ENCODE assay signal across 9 cellular contexts in the genomic region with DNA sequence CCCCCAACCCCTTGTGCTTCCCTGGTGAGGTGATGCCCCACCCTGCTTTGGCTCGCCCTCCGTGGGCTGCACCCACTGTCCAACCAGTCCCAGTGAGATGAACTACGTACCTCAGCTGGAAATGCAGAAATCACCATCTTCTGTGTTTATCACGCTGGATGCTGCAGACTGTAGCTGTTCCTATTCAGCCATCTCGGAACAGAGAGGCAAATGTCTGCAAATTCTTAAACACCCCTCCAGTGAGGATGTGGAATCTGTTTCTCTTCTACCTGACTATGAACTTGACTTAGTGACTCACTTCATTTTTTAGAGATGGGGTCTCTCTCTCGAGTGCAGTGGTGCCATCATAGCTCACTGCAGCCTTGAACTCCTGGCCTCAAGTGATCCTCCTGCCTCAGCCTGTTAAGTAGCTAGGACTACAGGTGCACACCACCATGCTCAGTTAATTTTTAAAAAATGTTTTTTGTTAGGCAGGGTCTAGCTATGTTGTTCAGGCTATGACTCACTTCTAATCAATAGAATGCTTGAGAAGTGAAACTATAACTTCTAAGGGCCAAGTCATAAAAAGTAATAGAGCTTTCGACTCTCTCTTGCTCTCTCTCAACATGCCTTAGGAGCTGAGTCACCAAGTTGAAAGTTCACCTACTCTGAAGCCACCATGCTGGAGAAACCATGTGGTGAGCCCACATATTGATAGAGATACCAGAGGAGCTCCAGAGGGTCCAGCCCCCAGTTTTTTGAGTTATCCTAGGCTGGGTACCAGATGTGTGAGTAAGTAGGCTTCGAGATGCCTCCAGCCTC. TPM values are rescaled to one million over a fixed set of nuclear protein-coding genes. Genes with fewer than 3 reads are reported as not detected.
DNase-seq lines count a peak whose midpoint lies in the region; ATAC-seq and TF ChIP-seq lines count a peak whose summit lies in the region.
"Had no signal": no experiment of that assay in that cellular context is flagged by ENCODE, and none has a peak within 500 bp of the region (broad histone marks: within the 10 kb centered on the region; RNA-seq: fewer than 3 reads in every experiment).

No MANE protein-coding gene starts in this region.

- TF ChIP-seq CTCF in nephron progenitor cell (IDR thresholded peaks at IDR 0.05) = no peak

- POLR2A ChIA-PET in activated CD4-positive, alpha-beta T cell treated with anti-CD3 and anti-CD28 coated beads, Interleukin-2, amount 10 ng/mL, durations not matched to agents 7 days and 5 days (lab: Charles Lee) = interaction anchor here (1.2 kb wide), 1 partner anchor 105 kb away, joined by 4 read pairs; the partner anchor contains the start of genes DTX3L and PARP9

- H3K4me3 Mint-ChIP-seq in activated CD4-positive, alpha-beta T cell treated with anti-CD3 and anti-CD28 coated beads, Interleukin-2, amount 10 ng/mL, durations not matched to agents 7 days and 5 days = no peak overlapping the region
- no peak overlapping the region for H3K4me3 Mint-ChIP-seq in nephron progenitor cell
- H3K4me3 Mint-ChIP-seq in immature natural killer cell = no peak overlapping the region

- CTCF ChIA-PET in activated CD4-positive, alpha-beta T cell treated with anti-CD3 and anti-CD28 coated beads, Interleukin-2, amount 10 ng/mL, durations not matched to agents 7 days and 5 days (lab: Charles Lee) = interaction anchor here (0.7 to 1.9 kb wide), 4 partner anchors 10 to 1123 kb away, joined by 3 to 16 read pairs (median 3); no protein-coding TSS in a partner anchor

- H3K4me1 Mint-ChIP-seq in activated CD4-positive, alpha-beta T cell treated with anti-CD3 and anti-CD28 coated beads, Interleukin-2, amount 10 ng/mL, durations not matched to agents 7 days and 5 days = peaks cover 13% of the 10 kb centered on the region
- H3K4me1 Mint-ChIP-seq in nephron progenitor cell (peaks cover 13% of the 10 kb centered on the region), immature natural killer cell (no peaks in the 10 kb centered on the region)

- no peaks in the 10 kb centered on the region for H3K36me3 Mint-ChIP-seq in activated CD4-positive, alpha-beta T cell treated with anti-CD3 and anti-CD28 coated beads, Interleukin-2, amount 10 ng/mL, durations not matched to agents 7 days and 5 days (ENCODE audit: low read depth)
- H3K36me3 Mint-ChIP-seq in nephron progenitor cell (ENCODE audit: low read depth) (no peaks in the 10 kb centered on the region), immature natural killer cell (no peaks in the 10 kb centered on the region)

- peak overlapping the region; percentile 60 for H3K27ac Mint-ChIP-seq in activated CD4-positive, alpha-beta T cell treated with anti-CD3 and anti-CD28 coated beads, Interleukin-2, amount 10 ng/mL, durations not matched to agents 7 days and 5 days
- H3K27ac Mint-ChIP-seq in nephron progenitor cell (peak overlapping the region; percentile 54), immature natural killer cell (no peak overlapping the region)

- DNase-seq in activated CD4-positive, alpha-beta T cell treated with anti-CD3 and anti-CD28 coated beads, Interleukin-2, amount 10 ng/mL, durations not matched to agents 7 days and 5 days = no peak
- DNase-seq in nephron progenitor cell = no peak
- DNase-seq in dermis blood vessel endothelial cell = no peak
- no peak for DNase-seq in 8988T
- DNase-seq in NCI-H128 (lab: John Stamatoyannopoulos, UW; ENCODE audit: unreplicated experiment) = no peak
- no peak for DNase-seq in immature natural killer cell
- DNase-seq: sigmoid colon had no signal

- peak; percentile 74 for ATAC-seq in GM18511 (IDR thresholded peaks at IDR 0.05; ENCODE audit: unreplicated experiment)
- peak; percentile 92 for ATAC-seq in HG02981 (IDR thresholded peaks at IDR 0.05; ENCODE audit: unreplicated experiment)

- peaks cover 9% of the 10 kb centered on the region for H3K9me3 Mint-ChIP-seq in activated CD4-positive, alpha-beta T cell treated with anti-CD3 and anti-CD28 coated beads, Interleukin-2, amount 10 ng/mL, durations not matched to agents 7 days and 5 days
- H3K9me3 Mint-ChIP-seq in nephron progenitor cell = peaks cover 5% of the 10 kb centered on the region
- no peaks in the 10 kb centered on the region for H3K9me3 Mint-ChIP-seq in immature natural killer cell

- H3K27me3 Mint-ChIP-seq in activated CD4-positive, alpha-beta T cell treated with anti-CD3 and anti-CD28 coated beads, Interleukin-2, amount 10 ng/mL, durations not matched to agents 7 days and 5 days = peaks cover 3% of the 10 kb centered on the region
- no peaks in the 10 kb centered on the region for H3K27me3 Mint-ChIP-seq in nephron progenitor cell (ENCODE audit: low read depth, poor library complexity)
- peaks cover 3 to 5% (median 3%) of the 10 kb centered on the region in 3 donors for H3K27me3 Mint-ChIP-seq in immature natural killer cell (ENCODE audit: low read depth in 3 of 3)

RNA-seq across cellular contexts. Expression of gene PARP14, which starts 11.5 kb away (rescaled TPM):
- total RNA-seq in activated CD4-positive, alpha-beta T cell treated with anti-CD3 and anti-CD28 coated beads, Interleukin-2, amount 10 ng/mL, durations not matched to agents 7 days and 5 days = 100 to 1,000 TPM; 147 to 158 TPM
- total RNA-seq in dermis blood vessel endothelial cell = 135 and 161 TPM in 2 replicates
- polyA plus RNA-seq in immature natural killer cell = 10 to 100 TPM in 2 of 3 donors, 1 to 10 TPM in 1; 8.6 to 25.9 (median 15.8) TPM

Comparison
In these comparisons a context has a peak if more than half of its experiments do, and no peak if none do; other contexts are left out.
1. H3K27ac Mint-ChIP-seq: peak in activated CD4-positive, alpha-beta T cell treated with anti-CD3 and anti-CD28 coated beads, Interleukin-2, amount 10 ng/mL, durations not matched to agents 7 days and 5 days (single experiment) and nephron progenitor cell (single experiment); none in immature natural killer cell (0 of 6).